In genomic region chr2:46847185-46847710, GRCh38 we compare ENCODE assay signal across 2 cellular contexts.
TF ChIP-seq lines count a peak whose summit lies in the region.

No MANE protein-coding gene starts in this region.

TF ChIP-seq in A549, 52 proteins besides CTCF, POLR2A, EP300 and RAD21 (continued from another document and continues in another):
- TF ChIP-seq HMGXB4 (CRISPR knock-in tag; IDR thresholded peaks at IDR 0.05; ENCODE audit: borderline replicate concordance) (no peak), POLR2AphosphoS2 (conservative IDR thresholded peaks at IDR 0.05; ENCODE audit: low read length) (no peak), FOSB (CRISPR knock-in tag; IDR thresholded peaks at IDR 0.05) (no peak), KDM5A (IDR thresholded peaks at IDR 0.05) (no peak), ELK1 (IDR thresholded peaks at IDR 0.05; ENCODE audit: low read depth, low read length) (no peak), MAX (IDR thresholded peaks at IDR 0.05) (peak; percentile 89), HOXB13 (CRISPR knock-in tag; IDR thresholded peaks at IDR 0.05; ENCODE audit: low read depth) (no peak; the same call in 1 of the 2 replicates), CEBPB (IDR thresholded peaks at IDR 0.05) (peak in 1 of 2 experiments; percentile 64; a peak in 2 of 4 replicates), BCL3 (IDR thresholded peaks at IDR 0.05) (no peak; the same call in 2 of the 3 replicates), CHD4 (IDR thresholded peaks at IDR 0.05; ENCODE audit: borderline replicate concordance) (no peak), NFE2L2 (conservative IDR thresholded peaks at IDR 0.05; ENCODE audit: low read length) (no peak), ZC3H11A (IDR thresholded peaks at IDR 0.05) (no peak), BHLHE40 (IDR thresholded peaks at IDR 0.05; ENCODE audit: low read depth, low read length) (no peak), HOXB5 (CRISPR knock-in tag; IDR thresholded peaks at IDR 0.05) (peak; percentile 63; the same call in 1 of the 2 replicates), JUN (IDR thresholded peaks at IDR 0.05) (peak; percentile 78 to 87), MYC (IDR thresholded peaks at IDR 0.05; ENCODE audit: borderline replicate concordance, low read length) (no peak), CBX2 (IDR thresholded peaks at IDR 0.05; ENCODE audit: borderline replicate concordance, low read depth) (no peak), PBX3 (IDR thresholded peaks at IDR 0.05) (peak; percentile 67; the same call in 1 of the 2 replicates), MAZ (IDR thresholded peaks at IDR 0.05; ENCODE audit: borderline replicate concordance, low read depth, low read length) (no peak), CHD2 (IDR thresholded peaks at IDR 0.05; ENCODE audit: low read length, partially characterized antibody) (no peak), JUNB (IDR thresholded peaks at IDR 0.05) (peak; percentile 72), TFCP2L1 (CRISPR knock-in tag; IDR thresholded peaks at IDR 0.05) (no peak), ESRRA (IDR thresholded peaks at IDR 0.05; ENCODE audit: borderline replicate concordance, low read length) (peak; percentile 66; the same call in 1 of the 2 replicates), EHF (CRISPR knock-in tag; IDR thresholded peaks at IDR 0.05) (no peak), GATA3 (IDR thresholded peaks at IDR 0.05; ENCODE audit: borderline replicate concordance) (peak; percentile 90), SMC3 (IDR thresholded peaks at IDR 0.05) (peak; percentile 40)

TF ChIP-seq in HepG2, 621 proteins besides CTCF, POLR2A, EP300 and RAD21 (continued from another document and continues in another):
- no peak for TF ChIP-seq EZH2 (conservative IDR thresholded peaks at IDR 0.05; ENCODE audit: low read depth, low read length)
- TF ChIP-seq ZSCAN20 (CRISPR knock-in tag; IDR thresholded peaks at IDR 0.05; ENCODE audit: borderline replicate concordance) = no peak
- no peak for TF ChIP-seq ZNF431 (CRISPR knock-in tag; IDR thresholded peaks at IDR 0.05; ENCODE audit: borderline replicate concordance, low read depth)
- no peak for TF ChIP-seq ZBTB21 (CRISPR knock-in tag; IDR thresholded peaks at IDR 0.05)
- TF ChIP-seq TP53 (CRISPR knock-in tag; conservative IDR thresholded peaks at IDR 0.05) = no peak
- TF ChIP-seq KLF16 (CRISPR knock-in tag; IDR thresholded peaks at IDR 0.05) = no peak
- no peak for TF ChIP-seq DPF2 (CRISPR knock-in tag; IDR thresholded peaks at IDR 0.05; ENCODE audit: borderline replicate concordance, low read depth)
- no peak for TF ChIP-seq FOXP1 (IDR thresholded peaks at IDR 0.05)
- no peak for TF ChIP-seq FOXP1 (CRISPR knock-in tag; IDR thresholded peaks at IDR 0.05)
- no peak for TF ChIP-seq ARNTL (CRISPR knock-in tag; IDR thresholded peaks at IDR 0.05)
- TF ChIP-seq ZNF740 (CRISPR knock-in tag; IDR thresholded peaks at IDR 0.05) = no peak
- peak; percentile 75 for TF ChIP-seq RARA (CRISPR knock-in tag; IDR thresholded peaks at IDR 0.05)
- no peak for TF ChIP-seq SP5 (CRISPR knock-in tag; IDR thresholded peaks at IDR 0.05; ENCODE audit: borderline replicate concordance, low read depth)
- no peak for TF ChIP-seq ZNF253 (CRISPR knock-in tag; IDR thresholded peaks at IDR 0.05; ENCODE audit: borderline replicate concordance)
- TF ChIP-seq NCOA2 (CRISPR knock-in tag; IDR thresholded peaks at IDR 0.05) = peak; percentile 32; the same call in 1 of the 2 replicates
- peak; percentile 28; the same call in 1 of the 2 replicates for TF ChIP-seq SAP130 (CRISPR knock-in tag; IDR thresholded peaks at IDR 0.05; ENCODE audit: low read depth)
- TF ChIP-seq SOX13 (IDR thresholded peaks at IDR 0.05) = no peak
- TF ChIP-seq SOX13 (CRISPR knock-in tag; conservative IDR thresholded peaks at IDR 0.05 in 1 of 2, IDR thresholded peaks at IDR 0.05 in 1 of 2) = peak in 1 of 2 experiments; percentile 63; a peak in 2 of 4 replicates
- no peak for TF ChIP-seq NR3C1 (CRISPR knock-in tag; IDR thresholded peaks at IDR 0.05)
- peak; percentile 69; the same call in 1 of the 2 replicates for TF ChIP-seq HNRNPL (IDR thresholded peaks at IDR 0.05; ENCODE audit: low read depth, low read length)
- TF ChIP-seq HMG20B (CRISPR knock-in tag; conservative IDR thresholded peaks at IDR 0.05) = peak; percentile 95
- no peak for TF ChIP-seq USF2 (IDR thresholded peaks at IDR 0.05; ENCODE audit: low read depth, low read length)
- no peak for TF ChIP-seq USF2 (CRISPR knock-in tag; IDR thresholded peaks at IDR 0.05; ENCODE audit: borderline replicate concordance)
- no peak for TF ChIP-seq YEATS2 (CRISPR knock-in tag; IDR thresholded peaks at IDR 0.05; ENCODE audit: borderline replicate concordance)
- TF ChIP-seq NR1H2 (CRISPR knock-in tag; IDR thresholded peaks at IDR 0.05; ENCODE audit: borderline replicate concordance, low read depth) = no peak
- no peak for TF ChIP-seq ATF7-NPFF (CRISPR knock-in tag; IDR thresholded peaks at IDR 0.05; ENCODE audit: low read depth)
- TF ChIP-seq ASH2L (IDR thresholded peaks at IDR 0.05; ENCODE audit: insufficient read length, low read depth, low read length) = peak; percentile 24
- no peak for TF ChIP-seq KIAA2018 (CRISPR knock-in tag; IDR thresholded peaks at IDR 0.05; ENCODE audit: borderline replicate concordance)
- TF ChIP-seq ZNF839 (CRISPR knock-in tag; IDR thresholded peaks at IDR 0.05; ENCODE audit: borderline replicate concordance) = no peak
- TF ChIP-seq NFRKB (IDR thresholded peaks at IDR 0.05) = no peak
- no peak for TF ChIP-seq ZNF570 (CRISPR knock-in tag; IDR thresholded peaks at IDR 0.05; ENCODE audit: borderline replicate concordance)
- no peak for TF ChIP-seq ZBTB33 (CRISPR knock-in tag; IDR thresholded peaks at IDR 0.05)
- TF ChIP-seq HNF4G (IDR thresholded peaks at IDR 0.05; ENCODE audit: borderline replicate concordance, low read depth, low read length) = peak; percentile 18; the same call in 1 of the 2 replicates
- no peak for TF ChIP-seq HNF4G (CRISPR knock-in tag; IDR thresholded peaks at IDR 0.05; ENCODE audit: borderline replicate concordance, low read depth)
- no peak for TF ChIP-seq TEF (CRISPR knock-in tag; IDR thresholded peaks at IDR 0.05)
- TF ChIP-seq HOXA9 (CRISPR knock-in tag; IDR thresholded peaks at IDR 0.05; ENCODE audit: borderline replicate concordance) = no peak
- TF ChIP-seq ARID3A (IDR thresholded peaks at IDR 0.05; ENCODE audit: low read depth, low read length) = peak; percentile 84; the same call in 1 of the 2 replicates
- no peak for TF ChIP-seq PTBP1 (IDR thresholded peaks at IDR 0.05; ENCODE audit: low read depth, low read length, poor library complexity, severe bottlenecking)
- TF ChIP-seq TBX2 (CRISPR knock-in tag; IDR thresholded peaks at IDR 0.05; ENCODE audit: borderline replicate concordance) = peak; percentile 80; the same call in 1 of the 2 replicates
- TF ChIP-seq CBX5 (CRISPR knock-in tag; IDR thresholded peaks at IDR 0.05; ENCODE audit: borderline replicate concordance) = peak; percentile 77; the same call in 1 of the 2 replicates
- peak; percentile 66; the same call in 1 of the 2 replicates for TF ChIP-seq RXRA (CRISPR knock-in tag; IDR thresholded peaks at IDR 0.05)
- TF ChIP-seq GPN1 (CRISPR knock-in tag; IDR thresholded peaks at IDR 0.05; ENCODE audit: borderline replicate concordance) = no peak
